Comparison of ENCODE assay signal across 13 cellular contexts in genomic region chr7:155858521-155859061, GRCh38. TPM values are rescaled to one million over a fixed set of nuclear protein-coding genes. Genes with fewer than 3 reads are reported as not detected.
DNase-seq lines count a peak whose midpoint lies in the region; ATAC-seq and TF ChIP-seq lines count a peak whose summit lies in the region.
"Had no signal": no experiment of that assay in that cellular context is flagged by ENCODE, and none has a peak within 500 bp of the region (broad histone marks: within the 10 kb centered on the region; RNA-seq: fewer than 3 reads in every experiment).

No MANE protein-coding gene starts in this region.

- no peaks in the 10 kb centered on the region for H3K36me3 Mint-ChIP-seq in HFFc6 (ENCODE audit: low read depth)
- no peaks in the 10 kb centered on the region for H3K36me3 Mint-ChIP-seq in T-helper 2 cell treated with Interferon-gamma antibody and Interleukin-4, amounts not matched to agents 5 μg/mL and 100 μg/mL, for 36 hours (ENCODE audit: low read depth)
- no peaks in the 10 kb centered on the region for H3K36me3 Mint-ChIP-seq in natural killer cell treated with Interleukin-12 subunit alpha and Interleukin-12 subunit beta and Interleukin-15 and Interleukin-18, amount 100 ng/mL, for 72 hours

- no peak overlapping the region for H3K4me3 Mint-ChIP-seq in HFFc6
- no peak overlapping the region for H3K4me3 Mint-ChIP-seq in T-helper 2 cell treated with Interferon-gamma antibody and Interleukin-4, amounts not matched to agents 5 μg/mL and 100 μg/mL, for 36 hours
- H3K4me3 Mint-ChIP-seq in natural killer cell treated with Interleukin-12 subunit alpha and Interleukin-12 subunit beta and Interleukin-15 and Interleukin-18, amount 100 ng/mL, for 72 hours: no peak overlapping the region
- H3K4me3 Mint-ChIP-seq: activated CD4-positive, alpha-beta T cell treated with anti-CD3 and anti-CD28 coated beads for 36 hours; activated T-helper 17 cell treated with anti-CD3 and anti-CD28 coated beads, Interleukin-2, amount 50 U/mL, for 72 hours had no signal

- no peak for TF ChIP-seq EP300 in sigmoid colon (IDR thresholded peaks at IDR 0.05)

- H3K27ac ChIP-seq in RWPE1: no peak overlapping the region
- no peak overlapping the region for H3K27ac ChIP-seq in fibroblast of lung (ENCODE audit: insufficient read depth, low read length)
- no peak overlapping the region for H3K27ac ChIP-seq in sigmoid colon
- H3K27ac ChIP-seq: skin epidermis had no signal

- H3K27ac Mint-ChIP-seq in HFFc6: no peak overlapping the region
- H3K27ac Mint-ChIP-seq in T-helper 2 cell treated with Interferon-gamma antibody and Interleukin-4, amounts not matched to agents 5 μg/mL and 100 μg/mL, for 36 hours: no peak overlapping the region
- no peak overlapping the region for H3K27ac Mint-ChIP-seq in natural killer cell treated with Interleukin-12 subunit alpha and Interleukin-12 subunit beta and Interleukin-15 and Interleukin-18, amount 100 ng/mL, for 72 hours
- H3K27ac Mint-ChIP-seq: activated CD4-positive, alpha-beta T cell treated with anti-CD3 and anti-CD28 coated beads for 36 hours; activated T-helper 17 cell treated with anti-CD3 and anti-CD28 coated beads, Interleukin-2, amount 50 U/mL, for 72 hours had no signal

- POLR2A ChIA-PET in RWPE1 (lab: Yijun Ruan, JAX; ENCODE audit: low non-redundant PET): no interaction called here

- H3K27me3 ChIP-seq in fibroblast of lung (ENCODE audit: control insufficient read depth, insufficient read depth, low read length) (no peaks in the 10 kb centered on the region), sigmoid colon (peaks cover 0 to 30% (median 0%) of the 10 kb centered on the region in 3 donors)

- H2AFZ ChIP-seq in fibroblast of lung (ENCODE audit: low read length): no peak overlapping the region

- H3K9me3 ChIP-seq in fibroblast of lung (ENCODE audit: control insufficient read depth, insufficient read depth, low read depth, low read length) (no peaks in the 10 kb centered on the region), sigmoid colon (no peaks in the 10 kb centered on the region)

- H3K27me3 Mint-ChIP-seq in HFFc6 (ENCODE audit: insufficient read depth): peaks cover 2% of the 10 kb centered on the region; the same call in 1 of the 2 replicates
- peaks cover 2% of the 10 kb centered on the region for H3K27me3 Mint-ChIP-seq in T-helper 2 cell treated with Interferon-gamma antibody and Interleukin-4, amounts not matched to agents 5 μg/mL and 100 μg/mL, for 36 hours (ENCODE audit: low read depth)
- peaks cover 0 to 3% of the 10 kb centered on the region in 2 donors for H3K27me3 Mint-ChIP-seq in natural killer cell treated with Interleukin-12 subunit alpha and Interleukin-12 subunit beta and Interleukin-15 and Interleukin-18, amount 100 ng/mL, for 72 hours

- WGBS in sigmoid colon, 2 donors: 39 to 72% methylated on average over 3 of the region's 3 CpGs

- H3K4me1 ChIP-seq in fibroblast of lung (ENCODE audit: control insufficient read depth, extremely low read depth, insufficient read depth, low read length): no peaks in the 10 kb centered on the region
- no peaks in the 10 kb centered on the region for H3K4me1 ChIP-seq in sigmoid colon

- H3K4me2 ChIP-seq in fibroblast of lung (ENCODE audit: extremely low read depth, insufficient read depth, low read length): no peak overlapping the region

- no peaks in the 10 kb centered on the region for H4K20me1 ChIP-seq in fibroblast of lung (ENCODE audit: control insufficient read depth, extremely low read depth, insufficient read depth, low read length)

- DNase-seq in HFFc6: peak; percentile 23
- peak; percentile 42 for DNase-seq in RWPE1 (ENCODE audit: low spot score)
- peak; percentile 51 to 66 for DNase-seq in fibroblast of lung (ENCODE audit: low read depth in 2 of 2)
- peak; percentile 19 for DNase-seq in sigmoid colon
- no peak for DNase-seq in T-helper 2 cell treated with Interferon-gamma antibody and Interleukin-4, amounts not matched to agents 5 μg/mL and 100 μg/mL, for 36 hours (ENCODE audit: low spot score)
- DNase-seq in natural killer cell treated with Interleukin-12 subunit alpha and Interleukin-12 subunit beta and Interleukin-15 and Interleukin-18, amount 100 ng/mL, for 72 hours (ENCODE audit: low spot score): no peak
- DNase-seq: activated CD4-positive, alpha-beta T cell treated with anti-CD3 and anti-CD28 coated beads for 36 hours; NCI-H2107 had no signal

- TF ChIP-seq POLR2A in sigmoid colon (IDR thresholded peaks at IDR 0.05): no peak

- TF ChIP-seq CTCF in HFFc6 (IDR thresholded peaks at IDR 0.05) (no peak), RWPE1 (conservative IDR thresholded peaks at IDR 0.05; ENCODE audit: low read depth) (no peak), fibroblast of lung (conservative IDR thresholded peaks at IDR 0.05 in 1 of 2, IDR thresholded peaks at IDR 0.05 in 1 of 2; ENCODE audit: low read depth in 1 of 2, low read length in 2 of 2) (no peak), sigmoid colon (IDR thresholded peaks at IDR 0.05) (no peak)

- intact Hi-C loops in sigmoid colon (cut with DNase I): no loop called here

- no peaks in the 10 kb centered on the region for H3K4me1 Mint-ChIP-seq in HFFc6 (ENCODE audit: low read depth)
- no peaks in the 10 kb centered on the region for H3K4me1 Mint-ChIP-seq in T-helper 2 cell treated with Interferon-gamma antibody and Interleukin-4, amounts not matched to agents 5 μg/mL and 100 μg/mL, for 36 hours (ENCODE audit: low read depth)
- H3K4me1 Mint-ChIP-seq in natural killer cell treated with Interleukin-12 subunit alpha and Interleukin-12 subunit beta and Interleukin-15 and Interleukin-18, amount 100 ng/mL, for 72 hours (ENCODE audit: low read depth in 2 of 2): no peaks in the 10 kb centered on the region
- H3K4me1 Mint-ChIP-seq: activated CD4-positive, alpha-beta T cell treated with anti-CD3 and anti-CD28 coated beads for 36 hours; activated T-helper 17 cell treated with anti-CD3 and anti-CD28 coated beads, Interleukin-2, amount 50 U/mL, for 72 hours had no signal

- no peak overlapping the region for H3K4me3 ChIP-seq in fibroblast of lung (replicated peaks in 1 of 4; ENCODE audit: control extremely low read depth in 1 of 4, insufficient read depth in 1 of 4, low read depth in 3 of 4, low read length in 4 of 4)
- no peak overlapping the region for H3K4me3 ChIP-seq in sigmoid colon
- H3K4me3 ChIP-seq: lung, skin epidermis had no signal

- no peak for ATAC-seq in natural killer cell treated with Interleukin-12 subunit alpha and Interleukin-12 subunit beta and Interleukin-15 and Interleukin-18, amount 100 ng/mL, for 72 hours
- no peak for ATAC-seq in HG03045 (IDR thresholded peaks at IDR 0.05; ENCODE audit: unreplicated experiment)
- ATAC-seq: activated CD4-positive, alpha-beta T cell treated with anti-CD3 and anti-CD28 coated beads for 36 hours; activated T-helper 17 cell treated with anti-CD3 and anti-CD28 coated beads, Interleukin-2, amount 50 U/mL, for 72 hours had no signal

- H3K9ac ChIP-seq in fibroblast of lung (ENCODE audit: insufficient read depth, low read length): no peak overlapping the region

- H3K9me3 Mint-ChIP-seq in HFFc6: peaks cover 5% of the 10 kb centered on the region; the same call in 1 of the 2 replicates
- no peaks in the 10 kb centered on the region for H3K9me3 Mint-ChIP-seq in T-helper 2 cell treated with Interferon-gamma antibody and Interleukin-4, amounts not matched to agents 5 μg/mL and 100 μg/mL, for 36 hours
- no peaks in the 10 kb centered on the region for H3K9me3 Mint-ChIP-seq in natural killer cell treated with Interleukin-12 subunit alpha and Interleukin-12 subunit beta and Interleukin-15 and Interleukin-18, amount 100 ng/mL, for 72 hours
- H3K9me3 Mint-ChIP-seq: activated T-helper 17 cell treated with anti-CD3 and anti-CD28 coated beads, Interleukin-2, amount 50 U/mL, for 72 hours had no signal

- CTCF ChIA-PET in RWPE1 (lab: Yijun Ruan, JAX): no interaction called here

- no peaks in the 10 kb centered on the region for H3K79me2 ChIP-seq in fibroblast of lung (ENCODE audit: control insufficient read depth, insufficient read depth, low read length)

- H3K36me3 ChIP-seq in fibroblast of lung (ENCODE audit: control insufficient read depth, insufficient read depth, low read length) (no peaks in the 10 kb centered on the region), sigmoid colon (no peaks in the 10 kb centered on the region)

RNA-seq across cellular contexts. Expression of gene SHH, which starts 46.3 kb away (rescaled TPM):
- not detected for total RNA-seq in HFFc6 (2021; fragmentation: NEBNext Ultra II Directional; extraction: Animal tissue kit (Norgen Biotek cat#: 25700))
- total RNA-seq in fibroblast of lung (under 0.01 TPM in 2 replicates), sigmoid colon (not detected)
- polyA plus RNA-seq in fibroblast of lung (not detected in 2 replicates), sigmoid colon (1 to 10 TPM in 1 of 3 donors, under 1 TPM in 2; 0.46 to 1.8 (median 0.60) TPM)
- 0.07 TPM in 1 of 2 replicates, not detected in the other for polyA plus RNA-seq in fibroblast of lung (2012)
- not detected in 2 replicates for polyA minus RNA-seq in fibroblast of lung (ENCODE audit: low replicate concordance)
- total RNA-seq in natural killer cell treated with Interleukin-12 subunit alpha and Interleukin-12 subunit beta and Interleukin-15 and Interleukin-18, amount 100 ng/mL, for 72 hours: not detected
- total RNA-seq: activated CD4-positive, alpha-beta T cell treated with anti-CD3 and anti-CD28 coated beads for 36 hours; activated T-helper 17 cell treated with anti-CD3 and anti-CD28 coated beads, Interleukin-2, amount 50 U/mL, for 72 hours; endothelial cell of umbilical vein had no signal
- polyA plus RNA-seq: endothelial cell of umbilical vein had no signal

Comparison
In these comparisons a context has a peak if more than half of its experiments do, and no peak if none do; other contexts are left out.
1. DNase-seq: peak in HFFc6 (single experiment), RWPE1 (single experiment), fibroblast of lung (2 of 2) and sigmoid colon (single experiment); none in T-helper 2 cell treated with Interferon-gamma antibody and Interleukin-4, amounts not matched to agents 5 μg/mL and 100 μg/mL, for 36 hours (single experiment) and natural killer cell treated with Interleukin-12 subunit alpha and Interleukin-12 subunit beta and Interleukin-15 and Interleukin-18, amount 100 ng/mL, for 72 hours (single experiment).